ENCODE assay signal across 1 cellular context in genomic region chr6:2872417-2873358, GRCh38.
A peak's percentile ranks its signal among the peaks of the same experiment; 100 is the strongest.
TF ChIP-seq lines count a peak whose summit lies in the region.

No MANE protein-coding gene starts in this region.

TF ChIP-seq in GM12878, 131 proteins besides CTCF, POLR2A, EP300 and RAD21 (continued from another document and continues in another):
- no peak for TF ChIP-seq RELA (IDR thresholded peaks at IDR 0.05; ENCODE audit: borderline replicate concordance, partially characterized antibody)
- no peak; the same call in 1 of the 2 replicates for TF ChIP-seq FOXM1 (IDR thresholded peaks at IDR 0.05; ENCODE audit: low read depth, low read length)
- no peak for TF ChIP-seq RB1 (IDR thresholded peaks at IDR 0.05; ENCODE audit: borderline replicate concordance)
- TF ChIP-seq EGR1 (IDR thresholded peaks at IDR 0.05; ENCODE audit: borderline replicate concordance in 1 of 2, low read depth in 2 of 2, low read length in 2 of 2), result no peak
- TF ChIP-seq NR2C1 (IDR thresholded peaks at IDR 0.05), result no peak
- TF ChIP-seq, protein P1, sequence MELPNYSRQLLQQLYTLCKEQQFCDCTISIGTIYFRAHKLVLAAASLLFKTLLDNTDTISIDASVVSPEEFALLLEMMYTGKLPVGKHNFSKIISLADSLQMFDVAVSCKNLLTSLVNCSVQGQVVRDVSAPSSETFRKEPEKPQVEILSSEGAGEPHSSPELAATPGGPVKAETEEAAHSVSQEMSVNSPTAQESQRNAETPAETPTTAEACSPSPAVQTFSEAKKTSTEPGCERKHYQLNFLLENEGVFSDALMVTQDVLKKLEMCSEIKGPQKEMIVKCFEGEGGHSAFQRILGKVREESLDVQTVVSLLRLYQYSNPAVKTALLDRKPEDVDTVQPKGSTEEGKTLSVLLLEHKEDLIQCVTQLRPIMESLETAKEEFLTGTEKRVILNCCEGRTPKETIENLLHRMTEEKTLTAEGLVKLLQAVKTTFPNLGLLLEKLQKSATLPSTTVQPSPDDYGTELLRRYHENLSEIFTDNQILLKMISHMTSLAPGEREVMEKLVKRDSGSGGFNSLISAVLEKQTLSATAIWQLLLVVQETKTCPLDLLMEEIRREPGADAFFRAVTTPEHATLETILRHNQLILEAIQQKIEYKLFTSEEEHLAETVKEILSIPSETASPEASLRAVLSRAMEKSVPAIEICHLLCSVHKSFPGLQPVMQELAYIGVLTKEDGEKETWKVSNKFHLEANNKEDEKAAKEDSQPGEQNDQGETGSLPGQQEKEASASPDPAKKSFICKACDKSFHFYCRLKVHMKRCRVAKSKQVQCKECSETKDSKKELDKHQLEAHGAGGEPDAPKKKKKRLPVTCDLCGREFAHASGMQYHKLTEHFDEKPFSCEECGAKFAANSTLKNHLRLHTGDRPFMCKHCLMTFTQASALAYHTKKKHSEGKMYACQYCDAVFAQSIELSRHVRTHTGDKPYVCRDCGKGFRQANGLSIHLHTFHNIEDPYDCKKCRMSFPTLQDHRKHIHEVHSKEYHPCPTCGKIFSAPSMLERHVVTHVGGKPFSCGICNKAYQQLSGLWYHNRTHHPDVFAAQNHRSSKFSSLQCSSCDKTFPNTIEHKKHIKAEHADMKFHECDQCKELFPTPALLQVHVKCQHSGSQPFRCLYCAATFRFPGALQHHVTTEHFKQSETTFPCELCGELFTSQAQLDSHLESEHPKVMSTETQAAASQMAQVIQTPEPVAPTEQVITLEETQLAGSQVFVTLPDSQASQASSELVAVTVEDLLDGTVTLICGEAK (IDR thresholded peaks at IDR 0.05; ENCODE audit: borderline replicate concordance), result no peak
- TF ChIP-seq, protein P2, sequence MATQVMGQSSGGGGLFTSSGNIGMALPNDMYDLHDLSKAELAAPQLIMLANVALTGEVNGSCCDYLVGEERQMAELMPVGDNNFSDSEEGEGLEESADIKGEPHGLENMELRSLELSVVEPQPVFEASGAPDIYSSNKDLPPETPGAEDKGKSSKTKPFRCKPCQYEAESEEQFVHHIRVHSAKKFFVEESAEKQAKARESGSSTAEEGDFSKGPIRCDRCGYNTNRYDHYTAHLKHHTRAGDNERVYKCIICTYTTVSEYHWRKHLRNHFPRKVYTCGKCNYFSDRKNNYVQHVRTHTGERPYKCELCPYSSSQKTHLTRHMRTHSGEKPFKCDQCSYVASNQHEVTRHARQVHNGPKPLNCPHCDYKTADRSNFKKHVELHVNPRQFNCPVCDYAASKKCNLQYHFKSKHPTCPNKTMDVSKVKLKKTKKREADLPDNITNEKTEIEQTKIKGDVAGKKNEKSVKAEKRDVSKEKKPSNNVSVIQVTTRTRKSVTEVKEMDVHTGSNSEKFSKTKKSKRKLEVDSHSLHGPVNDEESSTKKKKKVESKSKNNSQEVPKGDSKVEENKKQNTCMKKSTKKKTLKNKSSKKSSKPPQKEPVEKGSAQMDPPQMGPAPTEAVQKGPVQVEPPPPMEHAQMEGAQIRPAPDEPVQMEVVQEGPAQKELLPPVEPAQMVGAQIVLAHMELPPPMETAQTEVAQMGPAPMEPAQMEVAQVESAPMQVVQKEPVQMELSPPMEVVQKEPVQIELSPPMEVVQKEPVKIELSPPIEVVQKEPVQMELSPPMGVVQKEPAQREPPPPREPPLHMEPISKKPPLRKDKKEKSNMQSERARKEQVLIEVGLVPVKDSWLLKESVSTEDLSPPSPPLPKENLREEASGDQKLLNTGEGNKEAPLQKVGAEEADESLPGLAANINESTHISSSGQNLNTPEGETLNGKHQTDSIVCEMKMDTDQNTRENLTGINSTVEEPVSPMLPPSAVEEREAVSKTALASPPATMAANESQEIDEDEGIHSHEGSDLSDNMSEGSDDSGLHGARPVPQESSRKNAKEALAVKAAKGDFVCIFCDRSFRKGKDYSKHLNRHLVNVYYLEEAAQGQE (IDR thresholded peaks at IDR 0.05; ENCODE audit: low read depth, low read length), result no peak
- no peak for TF ChIP-seq RELB (IDR thresholded peaks at IDR 0.05; ENCODE audit: low read depth)
- TF ChIP-seq CREM (IDR thresholded peaks at IDR 0.05; ENCODE audit: low read depth), result no peak
- no peak for TF ChIP-seq BRCA1 (IDR thresholded peaks at IDR 0.05; ENCODE audit: low read depth, low read length)
- no peak for TF ChIP-seq NFIC (IDR thresholded peaks at IDR 0.05; ENCODE audit: low read depth, low read length)
- TF ChIP-seq IRF5 (IDR thresholded peaks at IDR 0.05; ENCODE audit: borderline replicate concordance), result no peak
- TF ChIP-seq BCL11A (IDR thresholded peaks at IDR 0.05; ENCODE audit: low read depth, low read length), result 0 out of 2 replicates have a peak, but pooled peaks have one; percentile 20
- TF ChIP-seq, protein P3, sequence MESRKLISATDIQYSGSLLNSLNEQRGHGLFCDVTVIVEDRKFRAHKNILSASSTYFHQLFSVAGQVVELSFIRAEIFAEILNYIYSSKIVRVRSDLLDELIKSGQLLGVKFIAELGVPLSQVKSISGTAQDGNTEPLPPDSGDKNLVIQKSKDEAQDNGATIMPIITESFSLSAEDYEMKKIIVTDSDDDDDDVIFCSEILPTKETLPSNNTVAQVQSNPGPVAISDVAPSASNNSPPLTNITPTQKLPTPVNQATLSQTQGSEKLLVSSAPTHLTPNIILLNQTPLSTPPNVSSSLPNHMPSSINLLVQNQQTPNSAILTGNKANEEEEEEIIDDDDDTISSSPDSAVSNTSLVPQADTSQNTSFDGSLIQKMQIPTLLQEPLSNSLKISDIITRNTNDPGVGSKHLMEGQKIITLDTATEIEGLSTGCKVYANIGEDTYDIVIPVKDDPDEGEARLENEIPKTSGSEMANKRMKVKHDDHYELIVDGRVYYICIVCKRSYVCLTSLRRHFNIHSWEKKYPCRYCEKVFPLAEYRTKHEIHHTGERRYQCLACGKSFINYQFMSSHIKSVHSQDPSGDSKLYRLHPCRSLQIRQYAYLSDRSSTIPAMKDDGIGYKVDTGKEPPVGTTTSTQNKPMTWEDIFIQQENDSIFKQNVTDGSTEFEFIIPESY (IDR thresholded peaks at IDR 0.05), result no peak
- no peak for TF ChIP-seq NFYA (IDR thresholded peaks at IDR 0.05; ENCODE audit: borderline replicate concordance, low read depth, low read length)
- TF ChIP-seq, protein P4, sequence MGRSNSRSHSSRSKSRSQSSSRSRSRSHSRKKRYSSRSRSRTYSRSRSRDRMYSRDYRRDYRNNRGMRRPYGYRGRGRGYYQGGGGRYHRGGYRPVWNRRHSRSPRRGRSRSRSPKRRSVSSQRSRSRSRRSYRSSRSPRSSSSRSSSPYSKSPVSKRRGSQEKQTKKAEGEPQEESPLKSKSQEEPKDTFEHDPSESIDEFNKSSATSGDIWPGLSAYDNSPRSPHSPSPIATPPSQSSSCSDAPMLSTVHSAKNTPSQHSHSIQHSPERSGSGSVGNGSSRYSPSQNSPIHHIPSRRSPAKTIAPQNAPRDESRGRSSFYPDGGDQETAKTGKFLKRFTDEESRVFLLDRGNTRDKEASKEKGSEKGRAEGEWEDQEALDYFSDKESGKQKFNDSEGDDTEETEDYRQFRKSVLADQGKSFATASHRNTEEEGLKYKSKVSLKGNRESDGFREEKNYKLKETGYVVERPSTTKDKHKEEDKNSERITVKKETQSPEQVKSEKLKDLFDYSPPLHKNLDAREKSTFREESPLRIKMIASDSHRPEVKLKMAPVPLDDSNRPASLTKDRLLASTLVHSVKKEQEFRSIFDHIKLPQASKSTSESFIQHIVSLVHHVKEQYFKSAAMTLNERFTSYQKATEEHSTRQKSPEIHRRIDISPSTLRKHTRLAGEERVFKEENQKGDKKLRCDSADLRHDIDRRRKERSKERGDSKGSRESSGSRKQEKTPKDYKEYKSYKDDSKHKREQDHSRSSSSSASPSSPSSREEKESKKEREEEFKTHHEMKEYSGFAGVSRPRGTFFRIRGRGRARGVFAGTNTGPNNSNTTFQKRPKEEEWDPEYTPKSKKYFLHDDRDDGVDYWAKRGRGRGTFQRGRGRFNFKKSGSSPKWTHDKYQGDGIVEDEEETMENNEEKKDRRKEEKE (IDR thresholded peaks at IDR 0.05), result no peak
- TF ChIP-seq ETV6 (conservative IDR thresholded peaks at IDR 0.05 in 1 of 2, IDR thresholded peaks at IDR 0.05 in 1 of 2; ENCODE audit: borderline replicate concordance in 1 of 2, low read depth in 1 of 2), result peak in 1 of 2 experiments; percentile 52; a peak in 1 of 4 replicates
- TF ChIP-seq MTA3 (IDR thresholded peaks at IDR 0.05; ENCODE audit: borderline replicate concordance, low read length), result no peak
- no peak for TF ChIP-seq IRF3 (IDR thresholded peaks at IDR 0.05)
- no peak for TF ChIP-seq CBX3 (IDR thresholded peaks at IDR 0.05; ENCODE audit: borderline replicate concordance, low read depth)
- no peak for TF ChIP-seq FOXK2 (IDR thresholded peaks at IDR 0.05)
- TF ChIP-seq ASH2L (IDR thresholded peaks at IDR 0.05; ENCODE audit: borderline replicate concordance, low read depth), result no peak
- TF ChIP-seq SRF (IDR thresholded peaks at IDR 0.05; ENCODE audit: low read depth in 2 of 2, low read length in 2 of 2), result no peak
- TF ChIP-seq MAX (IDR thresholded peaks at IDR 0.05; ENCODE audit: low read depth, low read length), result no peak
- no peak for TF ChIP-seq NFXL1 (IDR thresholded peaks at IDR 0.05; ENCODE audit: borderline replicate concordance)
- TF ChIP-seq, protein P5, sequence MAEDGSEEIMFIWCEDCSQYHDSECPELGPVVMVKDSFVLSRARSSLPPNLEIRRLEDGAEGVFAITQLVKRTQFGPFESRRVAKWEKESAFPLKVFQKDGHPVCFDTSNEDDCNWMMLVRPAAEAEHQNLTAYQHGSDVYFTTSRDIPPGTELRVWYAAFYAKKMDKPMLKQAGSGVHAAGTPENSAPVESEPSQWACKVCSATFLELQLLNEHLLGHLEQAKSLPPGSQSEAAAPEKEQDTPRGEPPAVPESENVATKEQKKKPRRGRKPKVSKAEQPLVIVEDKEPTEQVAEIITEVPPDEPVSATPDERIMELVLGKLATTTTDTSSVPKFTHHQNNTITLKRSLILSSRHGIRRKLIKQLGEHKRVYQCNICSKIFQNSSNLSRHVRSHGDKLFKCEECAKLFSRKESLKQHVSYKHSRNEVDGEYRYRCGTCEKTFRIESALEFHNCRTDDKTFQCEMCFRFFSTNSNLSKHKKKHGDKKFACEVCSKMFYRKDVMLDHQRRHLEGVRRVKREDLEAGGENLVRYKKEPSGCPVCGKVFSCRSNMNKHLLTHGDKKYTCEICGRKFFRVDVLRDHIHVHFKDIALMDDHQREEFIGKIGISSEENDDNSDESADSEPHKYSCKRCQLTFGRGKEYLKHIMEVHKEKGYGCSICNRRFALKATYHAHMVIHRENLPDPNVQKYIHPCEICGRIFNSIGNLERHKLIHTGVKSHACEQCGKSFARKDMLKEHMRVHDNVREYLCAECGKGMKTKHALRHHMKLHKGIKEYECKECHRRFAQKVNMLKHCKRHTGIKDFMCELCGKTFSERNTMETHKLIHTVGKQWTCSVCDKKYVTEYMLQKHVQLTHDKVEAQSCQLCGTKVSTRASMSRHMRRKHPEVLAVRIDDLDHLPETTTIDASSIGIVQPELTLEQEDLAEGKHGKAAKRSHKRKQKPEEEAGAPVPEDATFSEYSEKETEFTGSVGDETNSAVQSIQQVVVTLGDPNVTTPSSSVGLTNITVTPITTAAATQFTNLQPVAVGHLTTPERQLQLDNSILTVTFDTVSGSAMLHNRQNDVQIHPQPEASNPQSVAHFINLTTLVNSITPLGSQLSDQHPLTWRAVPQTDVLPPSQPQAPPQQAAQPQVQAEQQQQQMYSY (CRISPR knock-in tag; IDR thresholded peaks at IDR 0.05), result no peak
- no peak for TF ChIP-seq ATF3 (IDR thresholded peaks at IDR 0.05; ENCODE audit: borderline replicate concordance, extremely low read depth, low read depth, low read length)
- peak; percentile 58 for TF ChIP-seq ATF7 (IDR thresholded peaks at IDR 0.05; ENCODE audit: low read depth)
- TF ChIP-seq RBBP5 (conservative IDR thresholded peaks at IDR 0.05), result no peak
- TF ChIP-seq BMI1 (IDR thresholded peaks at IDR 0.05; ENCODE audit: borderline replicate concordance), result no peak
- TF ChIP-seq, protein P6, sequence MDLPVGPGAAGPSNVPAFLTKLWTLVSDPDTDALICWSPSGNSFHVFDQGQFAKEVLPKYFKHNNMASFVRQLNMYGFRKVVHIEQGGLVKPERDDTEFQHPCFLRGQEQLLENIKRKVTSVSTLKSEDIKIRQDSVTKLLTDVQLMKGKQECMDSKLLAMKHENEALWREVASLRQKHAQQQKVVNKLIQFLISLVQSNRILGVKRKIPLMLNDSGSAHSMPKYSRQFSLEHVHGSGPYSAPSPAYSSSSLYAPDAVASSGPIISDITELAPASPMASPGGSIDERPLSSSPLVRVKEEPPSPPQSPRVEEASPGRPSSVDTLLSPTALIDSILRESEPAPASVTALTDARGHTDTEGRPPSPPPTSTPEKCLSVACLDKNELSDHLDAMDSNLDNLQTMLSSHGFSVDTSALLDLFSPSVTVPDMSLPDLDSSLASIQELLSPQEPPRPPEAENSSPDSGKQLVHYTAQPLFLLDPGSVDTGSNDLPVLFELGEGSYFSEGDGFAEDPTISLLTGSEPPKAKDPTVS (IDR thresholded peaks at IDR 0.05; ENCODE audit: low read depth, low read length), result no peak
- no peak for TF ChIP-seq MEF2A (IDR thresholded peaks at IDR 0.05; ENCODE audit: insufficient read depth, low read depth, low read length)
- no peak for TF ChIP-seq HDAC6 (IDR thresholded peaks at IDR 0.05; ENCODE audit: unreplicated experiment)
